13 cellular contexts compared by ENCODE assay signal in the genomic region with DNA sequence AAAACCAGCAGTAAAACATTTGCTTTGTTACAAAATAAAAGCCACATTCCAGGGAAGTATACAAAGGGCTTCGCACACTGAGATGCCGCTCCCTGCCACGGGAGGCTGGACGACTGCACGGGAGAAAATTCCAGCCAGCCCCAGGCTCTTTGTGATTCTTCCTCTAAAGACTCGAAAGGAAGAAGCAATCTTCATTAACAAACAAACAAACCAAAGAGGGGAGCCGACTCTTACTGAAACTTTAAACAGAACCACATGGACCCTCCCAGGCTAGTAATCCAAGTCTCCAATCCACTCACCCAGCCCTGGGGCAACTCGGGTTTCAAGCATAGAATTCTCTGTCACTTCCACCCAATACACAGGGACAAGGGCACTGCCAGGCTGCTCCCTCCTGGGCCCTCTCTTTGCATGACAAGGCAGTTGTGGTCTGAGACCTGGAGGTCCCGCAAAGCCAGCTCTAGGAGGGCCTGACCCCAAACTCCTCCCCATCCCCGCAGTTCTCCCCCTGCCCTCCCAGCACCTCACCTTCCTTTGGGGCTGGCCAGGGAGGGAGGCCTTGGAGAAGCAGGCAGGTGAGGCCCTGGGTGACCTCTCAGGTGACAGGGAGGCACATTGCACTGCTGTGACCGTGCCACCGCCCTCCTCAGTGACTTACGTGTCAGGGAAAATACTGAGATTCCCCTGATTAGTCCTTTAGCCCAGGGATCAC. TPM values are rescaled to one million over a fixed set of nuclear protein-coding genes. Genes with fewer than 3 reads are reported as not detected.
DNase-seq lines count a peak whose midpoint lies in the region; ATAC-seq and TF ChIP-seq lines count a peak whose summit lies in the region.
"Had no signal": no experiment of that assay in that cellular context is flagged by ENCODE, and none has a peak within 500 bp of the region (broad histone marks: within the 10 kb centered on the region; RNA-seq: fewer than 3 reads in every experiment).

No MANE protein-coding gene starts in this region.

- peak overlapping the region; percentile 39 to 81; a peak in 3 of 4 replicates for H4K8ac ChIP-seq in IMR-90 (ENCODE audit: low read depth in 2 of 2, low read length in 2 of 2)

- no peak for TF ChIP-seq CTCF in AG09319 (IDR thresholded peaks at IDR 0.05; ENCODE audit: low read depth, low read length)
- TF ChIP-seq CTCF in IMR-90 (conservative IDR thresholded peaks at IDR 0.05; ENCODE audit: low read depth, low read length): no peak

- H3K18ac ChIP-seq in IMR-90 (ENCODE audit: low read depth, low read length): peak overlapping the region; percentile 74

- H3K27ac ChIP-seq in IMR-90 (ENCODE audit: insufficient read depth, low read length): peak overlapping the region; percentile 57
- H3K27ac ChIP-seq in effector memory CD4-positive, alpha-beta T cell (ENCODE audit: insufficient read depth, low read length, poor library complexity, severe bottlenecking): no peak overlapping the region
- H3K27ac ChIP-seq: psoas muscle, uterus had no signal

- peak overlapping the region; percentile 14; the same call in 1 of the 2 replicates for H3K56ac ChIP-seq in IMR-90 (ENCODE audit: extremely low read depth, insufficient read depth, low read length)

- peaks cover 10% of the 10 kb centered on the region for H3K4me1 ChIP-seq in IMR-90 (ENCODE audit: control insufficient read depth, insufficient read depth, low read length)
- no peaks in the 10 kb centered on the region for H3K4me1 ChIP-seq in effector memory CD4-positive, alpha-beta T cell (ENCODE audit: control insufficient read depth, insufficient read depth, low read length, poor library complexity, severe bottlenecking)
- H3K4me1 ChIP-seq: psoas muscle, uterus had no signal

- peak overlapping the region; percentile 91 for H2BK120ac ChIP-seq in IMR-90 (ENCODE audit: low read depth, low read length)

- TF ChIP-seq RAD21 in IMR-90 (IDR thresholded peaks at IDR 0.05; ENCODE audit: low read length): no peak

- peaks cover 10% of the 10 kb centered on the region; the same call in 1 of the 2 replicates for H3K9me1 ChIP-seq in IMR-90 (ENCODE audit: insufficient read depth, low read length)

- WGBS in IMR-90 (ENCODE audit: extremely low coverage in 2 of 2, insufficient read length in 1 of 2), 2 experiments: 73% methylated on average over 3 of the region's 13 CpGs; no CpG with 5 or more reads in 1 of the 2 experiments

- H4K91ac ChIP-seq in IMR-90 (ENCODE audit: insufficient read depth, low read depth, low read length): peak overlapping the region; percentile 86

- BruUV-seq in IMR-90 (replicated peaks; lab: Mats Ljungman, UMichigan): no TSS peak

- H2AK5ac ChIP-seq in IMR-90 (ENCODE audit: low read depth, low read length): peak overlapping the region; percentile 94

- H3K4ac ChIP-seq in IMR-90 (ENCODE audit: low read depth, low read length): peak overlapping the region; percentile 90

- H3K27me3 ChIP-seq in IMR-90 (ENCODE audit: control insufficient read depth, insufficient read depth, low read length): no peaks in the 10 kb centered on the region
- H3K27me3 ChIP-seq in effector memory CD4-positive, alpha-beta T cell (replicated peaks; ENCODE audit: control insufficient read depth, insufficient read depth, low read length, poor library complexity, severe bottlenecking): no peaks in the 10 kb centered on the region
- H3K27me3 ChIP-seq: uterus had no signal

- POLR2A ChIA-PET in IMR-90 (lab: Charles Lee; ENCODE audit: unreplicated experiment): no interaction called here

- peak overlapping the region; percentile 8; the same call in 1 of the 2 replicates for H3K9ac ChIP-seq in IMR-90 (ENCODE audit: low read depth, low read length)

- peak overlapping the region; percentile 79 for H2BK20ac ChIP-seq in IMR-90 (ENCODE audit: low read depth, low read length)

- H3K36me3 ChIP-seq in IMR-90 (ENCODE audit: control insufficient read depth, insufficient read depth, low read length): no peaks in the 10 kb centered on the region
- no peaks in the 10 kb centered on the region for H3K36me3 ChIP-seq in effector memory CD4-positive, alpha-beta T cell (ENCODE audit: control insufficient read depth, insufficient read depth, low read length)
- H3K36me3 ChIP-seq: uterus had no signal

- in situ Hi-C loops in IMR-90 (cut with MboI; ENCODE audit: low sequenced_read_pairs): no loop called here

- peak; percentile 90 for ATAC-seq in IMR-90 (ENCODE audit: low read depth)
- ATAC-seq in GM21723 (IDR thresholded peaks at IDR 0.05; ENCODE audit: unreplicated experiment): no peak
- ATAC-seq: psoas muscle had no signal

- H3K4me3 ChIP-seq in IMR-90 (ENCODE audit: insufficient read depth, low read depth, low read length): no peak overlapping the region
- no peak overlapping the region for H3K4me3 ChIP-seq in effector memory CD4-positive, alpha-beta T cell (ENCODE audit: insufficient read depth, low read depth, low read length, poor library complexity, severe bottlenecking)
- H3K4me3 ChIP-seq: psoas muscle, uterus had no signal

- CTCF ChIA-PET in IMR-90 (lab: Yijun Ruan, JAX): no interaction called here

- H2AK9ac ChIP-seq in IMR-90 (replicated peaks; ENCODE audit: low read depth, low read length, poor library complexity): peak overlapping the region; percentile 3

- H3K9me3 ChIP-seq in IMR-90 (ENCODE audit: control insufficient read depth, insufficient read depth, low read length): no peaks in the 10 kb centered on the region; the same call in none of the 2 replicates
- no peaks in the 10 kb centered on the region for H3K9me3 ChIP-seq in effector memory CD4-positive, alpha-beta T cell (ENCODE audit: control insufficient read depth, low read length)
- H3K9me3 ChIP-seq: psoas muscle, uterus had no signal

- peak overlapping the region; percentile 2; the same call in 1 of the 2 replicates for H3K4me2 ChIP-seq in IMR-90 (ENCODE audit: low read depth, low read length)

- dilution Hi-C loops in IMR-90 (cut with HindIII; ENCODE audit: low sequenced_read_pairs, unreplicated experiment): no loop called here

- H4K20me1 ChIP-seq in IMR-90 (ENCODE audit: insufficient read depth, low read length): no peaks in the 10 kb centered on the region

- TF ChIP-seq POLR2A in IMR-90 (IDR thresholded peaks at IDR 0.05; ENCODE audit: low read depth, low read length): no peak

- H2BK5ac ChIP-seq in IMR-90 (ENCODE audit: low read depth, low read length, poor library complexity, severe bottlenecking): peak overlapping the region; percentile 35

- peak overlapping the region; percentile 68 for H4K5ac ChIP-seq in IMR-90 (ENCODE audit: low read depth, low read length)

- peak; percentile 86 for DNase-seq in AG09319 (ENCODE audit: extremely low read depth, low read depth)
- peak; percentile 57 for DNase-seq in IMR-90
- peak; percentile 86 for DNase-seq in epidermal melanocyte (ENCODE audit: insufficient read length, low spot score)
- peak; percentile 55 for DNase-seq in mesenteric fat pad (ENCODE audit: low spot score)
- DNase-seq in effector memory CD4-positive, alpha-beta T cell: no peak
- DNase-seq in NCI-H748 (lab: John Stamatoyannopoulos, UW; ENCODE audit: unreplicated experiment): no peak
- no peak for DNase-seq in T-helper 2 cell
- DNase-seq: activated CD4-positive, alpha-beta T cell treated with anti-CD3 and anti-CD28 coated beads for 4 hours; activated gamma-delta T cell treated with Interleukin-2 at 50 U/mL for 16 hours; CD4-positive, CD25-positive, alpha-beta regulatory T cell had no signal

- H2BK15ac ChIP-seq in IMR-90 (ENCODE audit: low read depth, low read length): peak overlapping the region; percentile 75; the same call in 2 of the 3 replicates

- H3K79me1 ChIP-seq in IMR-90 (ENCODE audit: low read depth in 1 of 2, low read length in 2 of 2): no peaks in the 10 kb centered on the region

- H3K23ac ChIP-seq in IMR-90 (ENCODE audit: low read depth, low read length): peak overlapping the region; percentile 80; the same call in 1 of the 2 replicates

- peak overlapping the region; percentile 73 for H2AFZ ChIP-seq in IMR-90 (replicated peaks; ENCODE audit: low read length, poor library complexity)

- intact Hi-C loops in IMR-90 (cut with micrococcal nuclease): loop anchor here (1.0 kb wide), 1 partner anchor 8 kb away; no protein-coding TSS in a partner anchor

- H3K14ac ChIP-seq in IMR-90 (replicated peaks; ENCODE audit: low read depth, low read length): peak overlapping the region; percentile 42

TF ChIP-seq in IMR-90, 13 proteins besides CTCF, POLR2A, EP300 and RAD21:
- TF ChIP-seq SMC3 (IDR thresholded peaks at IDR 0.05; ENCODE audit: low read depth, low read length) (no peak), BHLHE40 (IDR thresholded peaks at IDR 0.05; ENCODE audit: low read depth, low read length) (peak; percentile 80), FOS (IDR thresholded peaks at IDR 0.05; ENCODE audit: low read depth, low read length) (no peak), NFE2L2 (IDR thresholded peaks at IDR 0.05; ENCODE audit: low read depth, low read length) (no peak), MAZ (IDR thresholded peaks at IDR 0.05; ENCODE audit: borderline replicate concordance, low read depth, low read length) (no peak), MAFK (IDR thresholded peaks at IDR 0.05; ENCODE audit: low read depth, low read length) (no peak)
- TF ChIP-seq, protein P1, sequence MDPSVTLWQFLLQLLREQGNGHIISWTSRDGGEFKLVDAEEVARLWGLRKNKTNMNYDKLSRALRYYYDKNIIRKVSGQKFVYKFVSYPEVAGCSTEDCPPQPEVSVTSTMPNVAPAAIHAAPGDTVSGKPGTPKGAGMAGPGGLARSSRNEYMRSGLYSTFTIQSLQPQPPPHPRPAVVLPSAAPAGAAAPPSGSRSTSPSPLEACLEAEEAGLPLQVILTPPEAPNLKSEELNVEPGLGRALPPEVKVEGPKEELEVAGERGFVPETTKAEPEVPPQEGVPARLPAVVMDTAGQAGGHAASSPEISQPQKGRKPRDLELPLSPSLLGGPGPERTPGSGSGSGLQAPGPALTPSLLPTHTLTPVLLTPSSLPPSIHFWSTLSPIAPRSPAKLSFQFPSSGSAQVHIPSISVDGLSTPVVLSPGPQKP (IDR thresholded peaks at IDR 0.05; ENCODE audit: borderline replicate concordance, low read depth, low read length): no peak
- TF ChIP-seq, protein P2, sequence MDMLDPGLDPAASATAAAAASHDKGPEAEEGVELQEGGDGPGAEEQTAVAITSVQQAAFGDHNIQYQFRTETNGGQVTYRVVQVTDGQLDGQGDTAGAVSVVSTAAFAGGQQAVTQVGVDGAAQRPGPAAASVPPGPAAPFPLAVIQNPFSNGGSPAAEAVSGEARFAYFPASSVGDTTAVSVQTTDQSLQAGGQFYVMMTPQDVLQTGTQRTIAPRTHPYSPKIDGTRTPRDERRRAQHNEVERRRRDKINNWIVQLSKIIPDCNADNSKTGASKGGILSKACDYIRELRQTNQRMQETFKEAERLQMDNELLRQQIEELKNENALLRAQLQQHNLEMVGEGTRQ (IDR thresholded peaks at IDR 0.05; ENCODE audit: low read depth, low read length): no peak

RNA-seq across cellular contexts. Expression of a gene that starts 26.6 kb away (rescaled TPM):
- total RNA-seq in IMR-90 (2012; rRNA removed) (4.3 and 6.7 TPM in 2 replicates), mesenteric fat pad (79.8 TPM)
- polyA plus RNA-seq in IMR-90 (2012; rRNA removed): 46.7 and 52.6 TPM in 2 replicates
- polyA plus RNA-seq in IMR-90 (2012; cell fraction: cytosol; rRNA removed): 66.0 and 124 TPM in 2 replicates
- polyA plus RNA-seq in IMR-90 (2012; cell fraction: nucleus; rRNA removed; ENCODE audit: low replicate concordance): 136 and 394 TPM in 2 replicates

Comparison
In these comparisons a context has a peak if more than half of its experiments do, and no peak if none do; other contexts are left out.
1. DNase-seq: peak in AG09319 (single experiment), IMR-90 (single experiment), epidermal melanocyte (single experiment) and mesenteric fat pad (single experiment); none in effector memory CD4-positive, alpha-beta T cell (0 of 3), NCI-H748 (single experiment) and T-helper 2 cell (0 of 5).
2. RNA of a gene that starts 26.6 kb away (total RNA-seq): 79.8 TPM in mesenteric fat pad (single experiment); 4.3 to 6.7 TPM in IMR-90; every median in the first group is over 10 times any median in the second.